In genomic region chr22:42022162-42022847, GRCh38 we compare ENCODE assay signal across 12 cellular contexts.
DNase-seq lines count a peak whose midpoint lies in the region; ATAC-seq, FAIRE-seq and TF ChIP-seq lines count a peak whose summit lies in the region.
"Had no signal": no experiment of that assay in that cellular context is flagged by ENCODE, and none has a peak within 500 bp of the region (broad histone marks: within the 10 kb centered on the region; RNA-seq: fewer than 3 reads in every experiment).

No MANE protein-coding gene starts in this region.

- peak; percentile 90 for FAIRE-seq in GM19239 (lab: Jason Lieb, UNC)
- FAIRE-seq: islet of Langerhans had no signal

- peak overlapping the region; percentile 57 for H2AFZ ChIP-seq in OCI-LY3 (ENCODE audit: low read depth, low read length)

- H3K9me3 ChIP-seq in DOHH2 (ENCODE audit: control insufficient read depth, insufficient read depth, low read length) (no peaks in the 10 kb centered on the region), OCI-LY3 (ENCODE audit: insufficient read depth, low read length) (no peaks in the 10 kb centered on the region)

- peaks cover 22% of the 10 kb centered on the region for H3K4me1 ChIP-seq in DOHH2 (ENCODE audit: control insufficient read depth, low read length)
- H3K4me1 ChIP-seq in OCI-LY3 (ENCODE audit: low read length) = peaks cover 16% of the 10 kb centered on the region

- TF ChIP-seq CTCF in DOHH2 (IDR thresholded peaks at IDR 0.05; ENCODE audit: low read depth, low read length, poor library complexity, severe bottlenecking) = no peak
- TF ChIP-seq CTCF in OCI-LY3 (IDR thresholded peaks at IDR 0.05; ENCODE audit: low read depth, low read length) = no peak
- TF ChIP-seq CTCF in epithelial cell of esophagus (IDR thresholded peaks at IDR 0.05; ENCODE audit: insufficient read depth, low read depth, low read length, missing control alignments) = no peak

- H4K20me1 ChIP-seq in DOHH2 (ENCODE audit: control insufficient read depth, insufficient read depth, low read depth, low read length) = no peaks in the 10 kb centered on the region
- H4K20me1 ChIP-seq in OCI-LY3 (ENCODE audit: insufficient read depth, low read length) = no peaks in the 10 kb centered on the region

- DNase-seq in GM19239 (ENCODE audit: insufficient read length, low spot score) = peak; percentile 36
- peak; percentile 70 for DNase-seq in epithelial cell of esophagus (ENCODE audit: low read depth)
- DNase-seq in NCI-H1105 (lab: John Stamatoyannopoulos, UW) = no peak
- no peak for DNase-seq in C1 segment of cervical spinal cord (lab: John Stamatoyannopoulos, UW)
- DNase-seq: CD8-positive, alpha-beta memory T cell; NCI-H1092 treated with DMSO at 0.1 percent for 48 hours had no signal

- peak overlapping the region; percentile 26; the same call in 1 of the 2 replicates for H3K9ac ChIP-seq in OCI-LY3 (ENCODE audit: low read length)

- H3F3A ChIP-seq in DOHH2 (ENCODE audit: control insufficient read depth, insufficient read depth) = no peaks in the 10 kb centered on the region

- peak overlapping the region; percentile 21 for H3K4me2 ChIP-seq in DOHH2 (ENCODE audit: low read length)
- peak overlapping the region; percentile 47 for H3K4me2 ChIP-seq in OCI-LY3 (ENCODE audit: low read length)
- H3K4me2 ChIP-seq: smooth muscle cell had no signal

- H3K4me3 ChIP-seq in DOHH2 (ENCODE audit: low read length) (no peak overlapping the region), OCI-LY3 (ENCODE audit: low read length) (no peak overlapping the region; the same call in 1 of the 2 replicates), epithelial cell of esophagus (ENCODE audit: low read length) (no peak overlapping the region)
- H3K4me3 ChIP-seq: smooth muscle cell had no signal

- no peaks in the 10 kb centered on the region for H3K79me2 ChIP-seq in DOHH2 (ENCODE audit: control insufficient read depth, low read length)
- no peaks in the 10 kb centered on the region for H3K79me2 ChIP-seq in OCI-LY3 (ENCODE audit: low read length)

- H3K27ac ChIP-seq in DOHH2 (ENCODE audit: low read depth, low read length) (no peak overlapping the region), OCI-LY3 (ENCODE audit: low read length) (peak overlapping the region; percentile 59)

- ATAC-seq in HG02885 (IDR thresholded peaks at IDR 0.05; ENCODE audit: poor library complexity, unreplicated experiment) (no peak), GM18858 (IDR thresholded peaks at IDR 0.05; ENCODE audit: unreplicated experiment) (no peak)

- H3K27me3 ChIP-seq in DOHH2 (ENCODE audit: control insufficient read depth, low read length) (peaks cover 3% of the 10 kb centered on the region; the same call in 1 of the 2 replicates), OCI-LY3 (ENCODE audit: low read depth, low read length) (no peaks in the 10 kb centered on the region)

- H3K9me2 ChIP-seq in DOHH2 (replicated peaks; ENCODE audit: control insufficient read depth, low read length) = no peaks in the 10 kb centered on the region

- H3K36me3 ChIP-seq in DOHH2 (ENCODE audit: control insufficient read depth, low read length) = no peaks in the 10 kb centered on the region
- H3K36me3 ChIP-seq in OCI-LY3 (replicated peaks; ENCODE audit: low read depth, low read length) = no peaks in the 10 kb centered on the region

Comparison
In these comparisons a context has a peak if more than half of its experiments do, and no peak if none do; other contexts are left out.
1. DNase-seq: peak in GM19239 (single experiment) and epithelial cell of esophagus (single experiment); none in NCI-H1105 (single experiment) and C1 segment of cervical spinal cord (0 of 14).